In genomic region chr22:46250035-46250782, GRCh38 we compare ENCODE assay signal across 1 cellular context.
TF ChIP-seq lines count a peak whose summit lies in the region.

TSS of gene CDPF1 (minus strand) at chr22:46250293. CDS start at chr22:46248284, 2,009 bp downstream.

TF ChIP-seq in HepG2, 621 proteins besides CTCF, POLR2A, EP300 and RAD21 (continued from another document and continues in another):
- TF ChIP-seq ZHX2 (IDR thresholded peaks at IDR 0.05; ENCODE audit: low read depth) (no peak), ZHX2 (CRISPR knock-in tag; IDR thresholded peaks at IDR 0.05; ENCODE audit: borderline replicate concordance) (peak; percentile 90; the same call in 1 of the 2 replicates), ZNF644 (CRISPR knock-in tag; IDR thresholded peaks at IDR 0.05; ENCODE audit: low read depth) (no peak), ZNF512 (CRISPR knock-in tag; IDR thresholded peaks at IDR 0.05) (no peak), ZNF318 (CRISPR knock-in tag; IDR thresholded peaks at IDR 0.05) (no peak), SRSF1 (optimal IDR thresholded peaks at IDR 0.05; ENCODE audit: low read depth, low read length) (peak; percentile 76), SRSF9 (IDR thresholded peaks at IDR 0.05; ENCODE audit: borderline replicate concordance, insufficient read depth, low read depth, low read length, poor library complexity, severe bottlenecking) (no peak), CC2D1A (CRISPR knock-in tag; IDR thresholded peaks at IDR 0.05) (no peak), ZNF407 (CRISPR knock-in tag; IDR thresholded peaks at IDR 0.05; ENCODE audit: not compliant biosample characterization) (peak; percentile 47), ZNF615 (CRISPR knock-in tag; IDR thresholded peaks at IDR 0.05; ENCODE audit: borderline replicate concordance) (peak; percentile 41; the same call in 1 of the 2 replicates), KDM3A (CRISPR knock-in tag; IDR thresholded peaks at IDR 0.05; ENCODE audit: low read depth) (peak; percentile 13; the same call in 1 of the 2 replicates), CHD4 (IDR thresholded peaks at IDR 0.05; ENCODE audit: borderline replicate concordance, low read length) (no peak), NFE2L1 (CRISPR knock-in tag; IDR thresholded peaks at IDR 0.05; ENCODE audit: borderline replicate concordance) (no peak), KLF13 (CRISPR knock-in tag; IDR thresholded peaks at IDR 0.05) (peak; percentile 73; the same call in 1 of the 2 replicates), CREBL2 (CRISPR knock-in tag; IDR thresholded peaks at IDR 0.05; ENCODE audit: borderline replicate concordance) (no peak), KLF15 (CRISPR knock-in tag; IDR thresholded peaks at IDR 0.05; ENCODE audit: borderline replicate concordance) (0 out of 2 replicates have a peak, but pooled peaks have one; percentile 65), ZNF792 (CRISPR knock-in tag; IDR thresholded peaks at IDR 0.05) (peak; percentile 78; the same call in 1 of the 2 replicates), HMG20B (CRISPR knock-in tag; conservative IDR thresholded peaks at IDR 0.05) (no peak), NR1H2 (CRISPR knock-in tag; IDR thresholded peaks at IDR 0.05; ENCODE audit: borderline replicate concordance, low read depth) (peak; percentile 84; the same call in 1 of the 2 replicates), ZNF143 (CRISPR knock-in tag; IDR thresholded peaks at IDR 0.05) (0 out of 2 replicates have a peak, but pooled peaks have one; percentile 47), MIXL1 (CRISPR knock-in tag; IDR thresholded peaks at IDR 0.05) (no peak), MATR3 (CRISPR knock-in tag; IDR thresholded peaks at IDR 0.05) (no peak), CEBPZ (IDR thresholded peaks at IDR 0.05; ENCODE audit: low read length) (no peak)
